10 cellular contexts compared by ENCODE assay signal in the genomic region with DNA sequence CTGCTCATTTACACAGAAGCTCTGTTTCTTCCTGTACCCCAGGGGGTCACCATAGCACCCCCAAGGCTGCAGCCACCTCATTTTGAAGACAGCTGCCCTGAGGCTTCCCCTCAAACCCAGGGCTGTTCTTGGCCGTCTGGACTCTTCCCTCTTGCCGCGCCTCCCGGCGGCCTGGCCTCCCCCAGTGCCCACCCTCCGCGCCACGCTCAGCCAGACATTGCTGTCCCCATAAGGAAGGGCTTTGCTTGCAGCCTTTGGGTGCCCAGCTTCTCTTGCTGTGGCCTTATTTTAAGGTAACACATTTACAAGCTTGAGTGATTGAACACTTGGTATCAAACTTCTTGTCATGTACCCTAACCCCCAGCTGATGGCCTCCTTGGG.
DNase-seq lines count a peak whose midpoint lies in the region; ATAC-seq and TF ChIP-seq lines count a peak whose summit lies in the region.
"Had no signal": no experiment of that assay in that cellular context is flagged by ENCODE, and none has a peak within 500 bp of the region (broad histone marks: within the 10 kb centered on the region; RNA-seq: fewer than 3 reads in every experiment).

No MANE protein-coding gene starts in this region.

- POLR2A ChIA-PET in AG04450 (lab: Yijun Ruan, JAX), result interaction anchor here (0.6 to 2.9 kb wide), 4 partner anchors 10 to 96 kb away, joined by 4 to 13 read pairs (median 6); no protein-coding TSS in a partner anchor
- POLR2A ChIA-PET in CD4-positive, alpha-beta memory T cell (lab: Charles Lee; ENCODE audit: partially characterized antibody), result no interaction called here

- no peak for DNase-seq in AG04450 (ENCODE audit: low read depth, low spot score)
- no peak for DNase-seq in RWPE2 (ENCODE audit: low spot score)
- no peak for DNase-seq in left ventricle myocardium inferior
- no peak for DNase-seq in CD4-positive, alpha-beta memory T cell
- no peak for DNase-seq in NCI-H2227 (lab: John Stamatoyannopoulos, UW; ENCODE audit: unreplicated experiment)
- DNase-seq in cortex of kidney (lab: John Stamatoyannopoulos, UW), result no peak
- DNase-seq: activated CD8-positive, alpha-beta memory T cell treated with anti-CD3 and anti-CD28 coated beads, Interleukin-2, amount 50 U/mL, for 4 hours; NCI-H1436 treated with DMSO at 0.1 percent for 48 hours had no signal

- ATAC-seq in RWPE2 (ENCODE audit: low read depth), result no peak
- no peak for ATAC-seq in HG03457 (IDR thresholded peaks at IDR 0.05; ENCODE audit: unreplicated experiment)

- peaks cover 19 to 30% of the 10 kb centered on the region in 2 donors for H3K36me3 Mint-ChIP-seq in CD4-positive, alpha-beta memory T cell

- H3K36me3 ChIP-seq in RWPE2 (ENCODE audit: low read depth), result no peaks in the 10 kb centered on the region
- H3K36me3 ChIP-seq in left ventricle myocardium inferior, result no peaks in the 10 kb centered on the region
- H3K36me3 ChIP-seq in skeletal muscle satellite cell (ENCODE audit: insufficient read depth, low read length), result peaks cover 10% of the 10 kb centered on the region
- peaks cover 4% of the 10 kb centered on the region for H3K36me3 ChIP-seq in CD4-positive, alpha-beta memory T cell (ENCODE audit: insufficient read depth, low read length)

- H3K9me3 Mint-ChIP-seq in CD4-positive, alpha-beta memory T cell, result peaks cover 0 to 3% (median 0%) of the 10 kb centered on the region in 8 donors

- intact Hi-C loops in left ventricle myocardium inferior (cut with micrococcal nuclease), result no loop called here
- intact Hi-C loops in CD4-positive, alpha-beta memory T cell (cut with micrococcal nuclease), result no loop called here

- peaks cover 7 to 17% (median 13%) of the 10 kb centered on the region in 4 donors for H3K4me1 Mint-ChIP-seq in CD4-positive, alpha-beta memory T cell

- peak overlapping the region in 3 of 7 donors; percentile 13 to 60 (median 31) for H3K27ac Mint-ChIP-seq in CD4-positive, alpha-beta memory T cell

- peak overlapping the region; percentile 24 for H3K4me2 ChIP-seq in skeletal muscle satellite cell (ENCODE audit: low read length)

- TF ChIP-seq CTCF in AG04450 (IDR thresholded peaks at IDR 0.05; ENCODE audit: low read depth, low read length), result no peak
- no peak for TF ChIP-seq CTCF in RWPE2 (IDR thresholded peaks at IDR 0.05; ENCODE audit: poor library complexity, severe bottlenecking)
- no peak for TF ChIP-seq CTCF in left ventricle myocardium inferior (IDR thresholded peaks at IDR 0.05; ENCODE audit: borderline replicate concordance)

- no peaks in the 10 kb centered on the region for H3K27me3 Mint-ChIP-seq in CD4-positive, alpha-beta memory T cell

- H3K4me3 ChIP-seq in AG04450 (ENCODE audit: low read depth, low read length) (no peak overlapping the region), RWPE2 (ENCODE audit: severe bottlenecking) (no peak overlapping the region), left ventricle myocardium inferior (no peak overlapping the region), skeletal muscle satellite cell (ENCODE audit: low read length) (no peak overlapping the region)
- no peak overlapping the region for H3K4me3 ChIP-seq in CD4-positive, alpha-beta memory T cell (ENCODE audit: low read length in 2 of 2)

- CTCF ChIA-PET in AG04450 (lab: Charles Lee), result interaction anchor here (0.8 to 1.0 kb wide), 2 partner anchors 10 to 244 kb away, joined by 3 to 6 read pairs; no protein-coding TSS in a partner anchor
- CTCF ChIA-PET in CD4-positive, alpha-beta memory T cell (lab: Charles Lee; ENCODE audit: partially characterized antibody), result no interaction called here

- H3K27me3 ChIP-seq in AG04450 (ENCODE audit: control insufficient read depth, insufficient read depth, low read length) (no peaks in the 10 kb centered on the region), RWPE2 (ENCODE audit: insufficient read depth, poor library complexity, severe bottlenecking) (no peaks in the 10 kb centered on the region), left ventricle myocardium inferior (ENCODE audit: low read depth) (no peaks in the 10 kb centered on the region), skeletal muscle satellite cell (ENCODE audit: control insufficient read depth, insufficient read depth, low read length) (no peaks in the 10 kb centered on the region)
- no peaks in the 10 kb centered on the region for H3K27me3 ChIP-seq in CD4-positive, alpha-beta memory T cell (ENCODE audit: insufficient read depth, low read length)

- H3K27ac ChIP-seq in AG04450 (ENCODE audit: low read depth, low read length) (peak overlapping the region; percentile 97), RWPE2 (ENCODE audit: poor library complexity, severe bottlenecking) (peak overlapping the region; percentile 87), left ventricle myocardium inferior (replicated peaks) (peak overlapping the region; percentile 93)
- H3K27ac ChIP-seq in CD4-positive, alpha-beta memory T cell (ENCODE audit: low read depth, low read length), result no peak overlapping the region

- no peak overlapping the region for H3K4me3 Mint-ChIP-seq in CD4-positive, alpha-beta memory T cell

- H3K9me3 ChIP-seq in AG04450 (ENCODE audit: control insufficient read depth, insufficient read depth, low read length) (peaks cover 3% of the 10 kb centered on the region; the same call in 1 of the 2 replicates), RWPE2 (ENCODE audit: severe bottlenecking) (no peaks in the 10 kb centered on the region), left ventricle myocardium inferior (replicated peaks) (no peaks in the 10 kb centered on the region), skeletal muscle satellite cell (replicated peaks; ENCODE audit: low read length) (no peaks in the 10 kb centered on the region)
- H3K9me3 ChIP-seq in CD4-positive, alpha-beta memory T cell (ENCODE audit: control insufficient read depth in 1 of 2, low read length in 2 of 2), result no peaks in the 10 kb centered on the region

- H3K9ac ChIP-seq in skeletal muscle satellite cell (ENCODE audit: low read depth, low read length), result peak overlapping the region; percentile 76

- peaks cover 18% of the 10 kb centered on the region for H3K4me1 ChIP-seq in RWPE2 (ENCODE audit: insufficient read depth, poor library complexity, severe bottlenecking)
- peaks cover 91% of the 10 kb centered on the region for H3K4me1 ChIP-seq in left ventricle myocardium inferior
- H3K4me1 ChIP-seq in skeletal muscle satellite cell (ENCODE audit: control insufficient read depth, insufficient read depth, low read length), result peaks cover 70% of the 10 kb centered on the region
- H3K4me1 ChIP-seq in CD4-positive, alpha-beta memory T cell (ENCODE audit: insufficient read depth, low read length), result peaks cover 7% of the 10 kb centered on the region
